ENCODE assay signal across 22 cellular contexts in the genomic region with DNA sequence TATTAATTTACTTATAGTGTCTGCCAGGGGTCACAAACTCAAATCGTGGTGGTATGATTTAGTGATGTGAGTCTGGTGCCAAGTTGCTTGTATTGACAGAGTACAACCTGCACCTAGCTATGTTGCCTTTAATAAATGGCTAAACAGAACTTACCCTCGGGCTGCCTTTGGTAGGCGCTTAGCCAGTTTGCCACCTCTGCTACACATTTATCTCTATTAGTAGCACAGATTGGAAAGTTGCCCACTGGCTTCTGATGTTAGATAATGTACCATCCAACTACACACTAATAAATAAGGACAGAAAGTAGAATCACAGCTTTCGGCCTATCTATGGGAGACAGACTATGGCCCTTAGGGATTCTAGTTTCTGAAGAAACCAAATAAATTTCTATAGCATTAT.
"Had no signal": no experiment of that assay in that cellular context is flagged by ENCODE, and none has a peak within 500 bp of the region (broad histone marks: within the 10 kb centered on the region; RNA-seq: fewer than 3 reads in every experiment).

No MANE protein-coding gene starts in this region.

- H3K27me3 ChIP-seq: cardiac muscle cell, heart left ventricle, upper lobe of left lung had no signal

- H3K36me3 ChIP-seq: cardiac muscle cell, heart left ventricle, lower lobe of right lung, upper lobe of left lung had no signal

- H3K9me3 ChIP-seq: heart left ventricle, lower lobe of right lung, upper lobe of left lung had no signal

- ATAC-seq: activated T-cell treated with anti-CD3 and anti-CD28 coated beads, Interleukin-2, amount 50 U/mL, for 4 hours; heart left ventricle; left colon; lower lobe of right lung; naive thymus-derived CD4-positive, alpha-beta T cell; T-helper 17 cell had no signal

- H3K27ac ChIP-seq: cardiac muscle cell, epithelial cell of prostate, heart left ventricle, lower lobe of right lung, upper lobe of left lung had no signal

- DNase-seq: activated CD4-positive, alpha-beta T cell treated with anti-CD3 and anti-CD28 coated beads for 4 hours; activated CD4-positive, alpha-beta T cell treated with anti-CD3 and anti-CD28 coated beads, Interleukin-2, amount 50 U/mL, for 48 hours; activated CD4-positive, CD25-positive, alpha-beta regulatory T cell; activated CD8-positive, alpha-beta memory T cell treated with anti-CD3 and anti-CD28 coated beads, Interleukin-2, amount 50 U/mL, for 48 hours; activated naive CD4-positive, alpha-beta T cell treated with anti-CD3 and anti-CD28 coated beads for 36 hours; activated naive CD8-positive, alpha-beta T cell treated with anti-CD3 and anti-CD28 coated beads, Interleukin-2, amount 10 ng/mL, durations not matched to agents 7 days and 5 days; activated T-cell treated with anti-CD3 and anti-CD28 coated beads, Interleukin-2, amount 50 U/mL, for 4 hours; amygdala; cortex of kidney; endodermal cell; heart left ventricle; left colon; lower lobe of right lung; naive thymus-derived CD4-positive, alpha-beta T cell; occipital lobe; posterior cingulate gyrus; stimulated activated CD4-positive, alpha-beta T cell treated with anti-CD3 and anti-CD28 coated beads, Interleukin-4, amount 100 ng/mL, for 24 hours; stimulated activated naive CD4-positive, alpha-beta T cell treated with Interleukin-2 at 50 U/mL for 16 hours; T-helper 17 cell; upper lobe of left lung had no signal

- H3K4me3 ChIP-seq: cardiac muscle cell, heart left ventricle, lower lobe of right lung, upper lobe of left lung had no signal
